ENCODE assay signal across 1 cellular context in the genomic region with DNA sequence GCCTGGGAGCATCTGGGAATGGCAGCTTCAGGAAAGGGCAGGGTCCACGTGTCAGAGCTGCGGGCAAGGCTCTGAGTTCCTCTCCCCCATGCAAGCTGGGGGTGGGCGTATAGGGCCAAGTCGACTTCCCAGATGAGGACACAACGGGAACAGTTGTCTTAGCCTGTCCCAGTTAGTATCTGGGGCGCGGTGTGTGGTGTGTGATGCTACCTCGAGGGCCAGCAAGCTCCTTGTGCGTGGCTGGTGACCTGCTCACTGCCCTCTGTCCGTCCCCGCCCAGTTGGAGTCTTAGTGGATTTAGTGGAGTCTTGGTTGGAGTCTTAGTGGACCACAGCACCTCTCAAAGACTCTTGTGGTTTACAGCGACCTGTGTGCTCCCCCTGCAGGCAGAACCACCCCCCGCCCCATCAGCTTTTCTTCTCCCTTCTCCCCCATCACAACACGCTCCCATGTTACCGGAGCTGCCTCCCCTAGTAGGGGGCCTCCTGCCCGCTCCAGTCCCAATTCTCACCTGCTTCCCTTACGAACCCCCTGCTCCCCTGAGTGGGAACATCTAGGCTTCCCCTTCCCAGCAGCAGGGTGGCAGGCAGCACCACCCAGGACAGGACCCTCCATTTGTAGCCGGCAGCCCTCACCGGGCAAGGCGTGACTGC.
TF ChIP-seq lines count a peak whose summit lies in the region.

No MANE protein-coding gene starts in this region.

TF ChIP-seq in HepG2, 621 proteins besides CTCF, POLR2A, EP300 and RAD21:
- TF ChIP-seq GATAD1 (CRISPR knock-in tag; IDR thresholded peaks at IDR 0.05) (no peak), MTA1 (CRISPR knock-in tag; IDR thresholded peaks at IDR 0.05; ENCODE audit: borderline replicate concordance) (peak; percentile 26; the same call in 1 of the 2 replicates)
